Comparison of ENCODE assay signal across 15 cellular contexts in genomic region chr1:28354121-28354520, GRCh38. TPM values are rescaled to one million over a fixed set of nuclear protein-coding genes. Genes with fewer than 3 reads are reported as not detected.
A peak's percentile ranks its signal among the peaks of the same experiment; 100 is the strongest.
DNase-seq lines count a peak whose midpoint lies in the region; ATAC-seq and TF ChIP-seq lines count a peak whose summit lies in the region.
"Had no signal": no experiment of that assay in that cellular context is flagged by ENCODE, and none has a peak within 500 bp of the region (broad histone marks: within the 10 kb centered on the region; RNA-seq: fewer than 3 reads in every experiment).

No MANE protein-coding gene starts in this region.

- H3K27ac Mint-ChIP-seq in T-helper 17 cell: no peak overlapping the region
- H3K27ac Mint-ChIP-seq: dendritic cell treated with granulocyte-macrophage colony-stimulating factor and Interleukin-4, amounts not matched to agents 40 ng/mL and 50 ng/mL, for 4 days had no signal

- no peaks in the 10 kb centered on the region for H3K4me1 Mint-ChIP-seq in T-helper 17 cell

- no peaks in the 10 kb centered on the region for H3K27me3 Mint-ChIP-seq in T-helper 17 cell
- H3K27me3 Mint-ChIP-seq: dendritic cell treated with granulocyte-macrophage colony-stimulating factor and Interleukin-4, amounts not matched to agents 40 ng/mL and 50 ng/mL, for 4 days had no signal

- H3K36me3 ChIP-seq in smooth muscle cell (ENCODE audit: low read depth): no peaks in the 10 kb centered on the region

- TF ChIP-seq CTCF in foreskin fibroblast (IDR thresholded peaks at IDR 0.05; ENCODE audit: low read depth, low read length) (no peak), smooth muscle cell (IDR thresholded peaks at IDR 0.05; ENCODE audit: borderline replicate concordance, insufficient read depth, poor library complexity, severe bottlenecking) (no peak)

- H2AFZ ChIP-seq in smooth muscle cell (ENCODE audit: low read depth): peak overlapping the region; percentile 32

- peak; percentile 73 for DNase-seq in HCEC 1CT
- DNase-seq in SK-MEL-5 (ENCODE audit: low read depth, low spot score): peak; percentile 14
- DNase-seq in foreskin fibroblast: peak; percentile 66 to 80
- no peak for DNase-seq in smooth muscle cell (lab: John Stamatoyannopoulos, UW; ENCODE audit: unreplicated experiment)
- no peak for DNase-seq in T-helper 17 cell
- no peak for DNase-seq in NCI-H1436 (lab: John Stamatoyannopoulos, UW)
- no peak for DNase-seq in activated CD8-positive, alpha-beta memory T cell treated with anti-CD3 and anti-CD28 coated beads for 24 hours
- DNase-seq: activated CD4-positive, alpha-beta T cell treated with anti-CD3 and anti-CD28 coated beads for 4 hours; activated naive CD4-positive, alpha-beta T cell; hippocampal formation; NCI-H1048; NCI-H524 had no signal

- peak overlapping the region; percentile 54 for H3K27ac ChIP-seq in smooth muscle cell (ENCODE audit: low read depth)

- 58% methylated on average over 3 of the region's 3 CpGs for WGBS in smooth muscle cell (ENCODE audit: low lambda C conversion rate)

- H4K20me1 ChIP-seq in smooth muscle cell (ENCODE audit: low read depth): no peaks in the 10 kb centered on the region

- ATAC-seq in T-helper 17 cell: no peak
- ATAC-seq: mucosa of descending colon had no signal

- H3K27me3 ChIP-seq in smooth muscle cell (ENCODE audit: low read depth): no peaks in the 10 kb centered on the region

- no peaks in the 10 kb centered on the region for H3F3A ChIP-seq in smooth muscle cell (ENCODE audit: low read depth)

- H3K9me3 ChIP-seq in smooth muscle cell (replicated peaks; ENCODE audit: low read depth) (no peaks in the 10 kb centered on the region), T-helper 17 cell (ENCODE audit: control insufficient read depth, low read length, poor library complexity, severe bottlenecking) (no peaks in the 10 kb centered on the region)
- H3K9me3 ChIP-seq: mucosa of descending colon had no signal

- no peak overlapping the region for H3K4me3 Mint-ChIP-seq in T-helper 17 cell
- H3K4me3 Mint-ChIP-seq: dendritic cell treated with granulocyte-macrophage colony-stimulating factor and Interleukin-4, amounts not matched to agents 40 ng/mL and 50 ng/mL, for 4 days had no signal

- no peak overlapping the region for H3K4me3 ChIP-seq in foreskin fibroblast (ENCODE audit: low read depth in 1 of 2, low read length in 2 of 2)
- H3K4me3 ChIP-seq in smooth muscle cell: no peak overlapping the region
- H3K4me3 ChIP-seq: mucosa of descending colon, skin epidermis had no signal

- H3K36me3 Mint-ChIP-seq in T-helper 17 cell (ENCODE audit: low read depth): no peaks in the 10 kb centered on the region

- in situ Hi-C loops in SK-MEL-5 (cut with HindIII; ENCODE audit: low pct_unique_long_range_greater_than_20kb, low sequenced_read_pairs): no loop called here

- H3K4me1 ChIP-seq in smooth muscle cell (ENCODE audit: low read depth): no peaks in the 10 kb centered on the region

- H3K79me2 ChIP-seq in smooth muscle cell (ENCODE audit: low read depth): no peaks in the 10 kb centered on the region

- peak overlapping the region; percentile 16 for H3K4me2 ChIP-seq in smooth muscle cell

- peak overlapping the region; percentile 16 for H3K9ac ChIP-seq in smooth muscle cell (ENCODE audit: low read depth)

RNA-seq across cellular contexts. Expression of gene PHACTR4, which starts 15.4 kb away (rescaled TPM):
- 5.4 and 5.5 TPM in 2 replicates for total RNA-seq in SK-MEL-5 (2014; rRNA removed; shearing (Covaris generic))
- 26.5 and 37.9 TPM in 2 replicates for polyA plus RNA-seq in SK-MEL-5 (2015; cell fraction: cytosol; rRNA removed)
- polyA plus RNA-seq in SK-MEL-5 (2015; cell fraction: nucleus; rRNA removed): 18.0 and 22.4 TPM in 2 replicates
- total RNA-seq in smooth muscle cell: 14.1 and 20.2 TPM in 2 replicates
- 15.2 and 22.2 TPM in 2 replicates for polyA plus RNA-seq in smooth muscle cell
- 10 to 100 TPM; 20.9 to 23.9 TPM for total RNA-seq in T-helper 17 cell

RNA-seq across cellular contexts. Expression of gene MED18, which starts 25.3 kb away (rescaled TPM):
- total RNA-seq in SK-MEL-5 (2014; rRNA removed; shearing (Covaris generic)): 14.4 and 19.0 TPM in 2 replicates
- 9.0 and 11.5 TPM in 2 replicates for polyA plus RNA-seq in SK-MEL-5 (2015; cell fraction: cytosol; rRNA removed)
- 4.6 and 16.6 TPM in 2 replicates for polyA plus RNA-seq in SK-MEL-5 (2015; cell fraction: nucleus; rRNA removed)
- total RNA-seq in smooth muscle cell: 11.6 and 13.2 TPM in 2 replicates
- 12.3 and 13.8 TPM in 2 replicates for polyA plus RNA-seq in smooth muscle cell
- 1 to 10 TPM; 4.6 to 4.7 TPM for total RNA-seq in T-helper 17 cell

Comparison
In these comparisons a context has a peak if more than half of its experiments do, and no peak if none do; other contexts are left out.
1. DNase-seq: peak in HCEC 1CT (single experiment), SK-MEL-5 (single experiment) and foreskin fibroblast (2 of 2); none in smooth muscle cell (single experiment), T-helper 17 cell (0 of 3), NCI-H1436 (single experiment) and activated CD8-positive, alpha-beta memory T cell treated with anti-CD3 and anti-CD28 coated beads for 24 hours (single experiment).